In genomic region chr1:168138134-168138533, GRCh38 we compare ENCODE assay signal across 13 cellular contexts. TPM values are rescaled to one million over a fixed set of nuclear protein-coding genes. Genes with fewer than 3 reads are reported as not detected.
A peak's percentile ranks its signal among the peaks of the same experiment; 100 is the strongest.
DNase-seq lines count a peak whose midpoint lies in the region; TF ChIP-seq lines count a peak whose summit lies in the region.
"Had no signal": no experiment of that assay in that cellular context is flagged by ENCODE, and none has a peak within 500 bp of the region (broad histone marks: within the 10 kb centered on the region; RNA-seq: fewer than 3 reads in every experiment).

No MANE protein-coding gene starts in this region.

- peaks cover 15% of the 10 kb centered on the region for H3K4me1 ChIP-seq in HAP-1

- intact Hi-C loops in activated T-helper 1 cell treated with anti-CD3 and anti-CD28 coated beads, Interleukin-12 subunit alpha, Interleukin-12 subunit beta, Interleukin-2, Interleukin-4 antibody, amounts not matched to agents 30 ng/mL and 10 ng/mL and 1 ng/mL, durations not matched to agents 14 hours and 24 hours and 36 hours (cut with micrococcal nuclease) = loop anchor here (1.0 to 5.0 kb wide), 3 partner anchors 41 to 201 kb away; partner anchors contain the start of genes DCAF6, MPC2 and SFT2D2

- peak overlapping the region in 1 of 2 donors; percentile 31 for H3K27ac ChIP-seq in coronary artery
- H3K27ac ChIP-seq: HL-60 had no signal

- no peak for TF ChIP-seq CTCF in type B pancreatic cell (conservative IDR thresholded peaks at IDR 0.05)
- no peak for TF ChIP-seq CTCF in coronary artery (IDR thresholded peaks at IDR 0.05)

- H3K36me3 ChIP-seq in HAP-1 (replicated peaks) = no peaks in the 10 kb centered on the region
- H3K36me3 ChIP-seq: ovary had no signal

- H3K4me3 Mint-ChIP-seq in activated T-cell treated with anti-CD3 and anti-CD28 coated beads, Interleukin-2, amount 50 U/mL, for 24 hours = peak overlapping the region; percentile 77
- H3K4me3 Mint-ChIP-seq in activated T-helper 1 cell treated with anti-CD3 and anti-CD28 coated beads, Interleukin-12 subunit alpha, Interleukin-12 subunit beta, Interleukin-2, Interleukin-4 antibody, amounts not matched to agents 30 ng/mL and 10 ng/mL and 1 ng/mL, durations not matched to agents 14 hours and 24 hours and 36 hours = peak overlapping the region; percentile 85
- H3K4me3 Mint-ChIP-seq in type B pancreatic cell = peak overlapping the region; percentile 96

- peaks cover 41% of the 10 kb centered on the region for H3K4me1 Mint-ChIP-seq in activated T-cell treated with anti-CD3 and anti-CD28 coated beads, Interleukin-2, amount 50 U/mL, for 24 hours (ENCODE audit: low read depth)
- peaks cover 26% of the 10 kb centered on the region for H3K4me1 Mint-ChIP-seq in activated T-helper 1 cell treated with anti-CD3 and anti-CD28 coated beads, Interleukin-12 subunit alpha, Interleukin-12 subunit beta, Interleukin-2, Interleukin-4 antibody, amounts not matched to agents 30 ng/mL and 10 ng/mL and 1 ng/mL, durations not matched to agents 14 hours and 24 hours and 36 hours (ENCODE audit: low read depth)
- peaks cover 29% of the 10 kb centered on the region for H3K4me1 Mint-ChIP-seq in type B pancreatic cell (ENCODE audit: unreplicated experiment)

- H3K9me3 Mint-ChIP-seq in activated T-cell treated with anti-CD3 and anti-CD28 coated beads, Interleukin-2, amount 50 U/mL, for 24 hours = no peaks in the 10 kb centered on the region
- H3K9me3 Mint-ChIP-seq in activated T-helper 1 cell treated with anti-CD3 and anti-CD28 coated beads, Interleukin-12 subunit alpha, Interleukin-12 subunit beta, Interleukin-2, Interleukin-4 antibody, amounts not matched to agents 30 ng/mL and 10 ng/mL and 1 ng/mL, durations not matched to agents 14 hours and 24 hours and 36 hours = no peaks in the 10 kb centered on the region
- H3K9me3 Mint-ChIP-seq in type B pancreatic cell = no peaks in the 10 kb centered on the region

- H3K27me3 ChIP-seq in HAP-1 (ENCODE audit: low read depth) = no peaks in the 10 kb centered on the region
- H3K27me3 ChIP-seq: ovary had no signal

- H3K27me3 Mint-ChIP-seq in activated T-cell treated with anti-CD3 and anti-CD28 coated beads, Interleukin-2, amount 50 U/mL, for 24 hours = peaks cover 35% of the 10 kb centered on the region
- peaks cover 50% of the 10 kb centered on the region for H3K27me3 Mint-ChIP-seq in activated T-helper 1 cell treated with anti-CD3 and anti-CD28 coated beads, Interleukin-12 subunit alpha, Interleukin-12 subunit beta, Interleukin-2, Interleukin-4 antibody, amounts not matched to agents 30 ng/mL and 10 ng/mL and 1 ng/mL, durations not matched to agents 14 hours and 24 hours and 36 hours (ENCODE audit: insufficient read depth)
- H3K27me3 Mint-ChIP-seq in type B pancreatic cell = peaks cover 4% of the 10 kb centered on the region

- no peaks in the 10 kb centered on the region for H3K36me3 Mint-ChIP-seq in activated T-cell treated with anti-CD3 and anti-CD28 coated beads, Interleukin-2, amount 50 U/mL, for 24 hours (ENCODE audit: low read depth)
- peaks cover 4% of the 10 kb centered on the region for H3K36me3 Mint-ChIP-seq in activated T-helper 1 cell treated with anti-CD3 and anti-CD28 coated beads, Interleukin-12 subunit alpha, Interleukin-12 subunit beta, Interleukin-2, Interleukin-4 antibody, amounts not matched to agents 30 ng/mL and 10 ng/mL and 1 ng/mL, durations not matched to agents 14 hours and 24 hours and 36 hours (ENCODE audit: low read depth)
- H3K36me3 Mint-ChIP-seq in type B pancreatic cell = no peaks in the 10 kb centered on the region

- H3K27ac Mint-ChIP-seq in activated T-cell treated with anti-CD3 and anti-CD28 coated beads, Interleukin-2, amount 50 U/mL, for 24 hours = peak overlapping the region; percentile 71
- no peak overlapping the region for H3K27ac Mint-ChIP-seq in activated T-helper 1 cell treated with anti-CD3 and anti-CD28 coated beads, Interleukin-12 subunit alpha, Interleukin-12 subunit beta, Interleukin-2, Interleukin-4 antibody, amounts not matched to agents 30 ng/mL and 10 ng/mL and 1 ng/mL, durations not matched to agents 14 hours and 24 hours and 36 hours
- H3K27ac Mint-ChIP-seq in type B pancreatic cell = peak overlapping the region; percentile 93

- DNase-seq in activated T-cell treated with anti-CD3 and anti-CD28 coated beads, Interleukin-2, amount 50 U/mL, for 24 hours = no peak
- no peak for DNase-seq in activated T-cell treated with anti-CD3 and anti-CD28 coated beads, Interleukin-2, amount 50 U/mL, for 48 hours
- DNase-seq in activated T-helper 1 cell treated with anti-CD3 and anti-CD28 coated beads, Interleukin-12 subunit alpha, Interleukin-12 subunit beta, Interleukin-2, Interleukin-4 antibody, amounts not matched to agents 30 ng/mL and 10 ng/mL and 1 ng/mL, durations not matched to agents 14 hours and 24 hours and 36 hours (ENCODE audit: low spot score) = no peak
- DNase-seq in iris pigment epithelial cell (ENCODE audit: low read depth) (peak; percentile 73), type B pancreatic cell (ENCODE audit: extremely low spot score, unreplicated experiment) (no peak), CD1c-positive myeloid dendritic cell (ENCODE audit: extremely low spot score) (no peak), HAP-1 (ENCODE audit: low spot score in 2 of 2) (no peak), coronary artery (ENCODE audit: low spot score) (no peak)
- DNase-seq: kidney glomerular epithelial cell; NCI-H748 treated with DMSO at 0.1 percent for 48 hours; ovary; stimulated activated CD4-positive, alpha-beta T cell treated with anti-CD3 and anti-CD28 coated beads, Interleukin-1b, Interleukin-23, amount 100 ng/mL, for 48 hours had no signal

- in situ Hi-C loops in HAP-1 (cut with MboI; ENCODE audit: low sequenced_read_pairs) = no loop called here

- H3K4me3 ChIP-seq in HAP-1 = no peak overlapping the region
- H3K4me3 ChIP-seq in coronary artery = no peak overlapping the region

- H3K9me3 ChIP-seq in HAP-1 = no peaks in the 10 kb centered on the region
- H3K9me3 ChIP-seq: ovary had no signal

RNA-seq across cellular contexts. Expression of gene GPR161, which starts 1.4 kb away (rescaled TPM):
- total RNA-seq in activated T-helper 1 cell treated with anti-CD3 and anti-CD28 coated beads, Interleukin-12 subunit alpha, Interleukin-12 subunit beta, Interleukin-2, Interleukin-4 antibody, amounts not matched to agents 30 ng/mL and 10 ng/mL and 1 ng/mL, durations not matched to agents 14 hours and 24 hours and 36 hours = 0.41 and 0.42 TPM in 2 replicates
- 12.8 and 32.6 TPM in 2 replicates for total RNA-seq in type B pancreatic cell (ENCODE audit: low replicate concordance)

RNA-seq across cellular contexts. Expression of gene TIPRL, which starts 40.6 kb away (rescaled TPM):
- 42.8 and 45.7 TPM in 2 replicates for total RNA-seq in activated T-helper 1 cell treated with anti-CD3 and anti-CD28 coated beads, Interleukin-12 subunit alpha, Interleukin-12 subunit beta, Interleukin-2, Interleukin-4 antibody, amounts not matched to agents 30 ng/mL and 10 ng/mL and 1 ng/mL, durations not matched to agents 14 hours and 24 hours and 36 hours
- 21.4 and 24.5 TPM in 2 replicates for total RNA-seq in type B pancreatic cell (ENCODE audit: low replicate concordance)
